1 cellular context compared by ENCODE assay signal in genomic region chr10:132868995-132869394, GRCh38.
TF ChIP-seq lines count a peak whose summit lies in the region.

No MANE protein-coding gene starts in this region.

TF ChIP-seq in GM23338, 12 proteins besides CTCF, POLR2A, EP300 and RAD21:
- TF ChIP-seq, protein P1, sequence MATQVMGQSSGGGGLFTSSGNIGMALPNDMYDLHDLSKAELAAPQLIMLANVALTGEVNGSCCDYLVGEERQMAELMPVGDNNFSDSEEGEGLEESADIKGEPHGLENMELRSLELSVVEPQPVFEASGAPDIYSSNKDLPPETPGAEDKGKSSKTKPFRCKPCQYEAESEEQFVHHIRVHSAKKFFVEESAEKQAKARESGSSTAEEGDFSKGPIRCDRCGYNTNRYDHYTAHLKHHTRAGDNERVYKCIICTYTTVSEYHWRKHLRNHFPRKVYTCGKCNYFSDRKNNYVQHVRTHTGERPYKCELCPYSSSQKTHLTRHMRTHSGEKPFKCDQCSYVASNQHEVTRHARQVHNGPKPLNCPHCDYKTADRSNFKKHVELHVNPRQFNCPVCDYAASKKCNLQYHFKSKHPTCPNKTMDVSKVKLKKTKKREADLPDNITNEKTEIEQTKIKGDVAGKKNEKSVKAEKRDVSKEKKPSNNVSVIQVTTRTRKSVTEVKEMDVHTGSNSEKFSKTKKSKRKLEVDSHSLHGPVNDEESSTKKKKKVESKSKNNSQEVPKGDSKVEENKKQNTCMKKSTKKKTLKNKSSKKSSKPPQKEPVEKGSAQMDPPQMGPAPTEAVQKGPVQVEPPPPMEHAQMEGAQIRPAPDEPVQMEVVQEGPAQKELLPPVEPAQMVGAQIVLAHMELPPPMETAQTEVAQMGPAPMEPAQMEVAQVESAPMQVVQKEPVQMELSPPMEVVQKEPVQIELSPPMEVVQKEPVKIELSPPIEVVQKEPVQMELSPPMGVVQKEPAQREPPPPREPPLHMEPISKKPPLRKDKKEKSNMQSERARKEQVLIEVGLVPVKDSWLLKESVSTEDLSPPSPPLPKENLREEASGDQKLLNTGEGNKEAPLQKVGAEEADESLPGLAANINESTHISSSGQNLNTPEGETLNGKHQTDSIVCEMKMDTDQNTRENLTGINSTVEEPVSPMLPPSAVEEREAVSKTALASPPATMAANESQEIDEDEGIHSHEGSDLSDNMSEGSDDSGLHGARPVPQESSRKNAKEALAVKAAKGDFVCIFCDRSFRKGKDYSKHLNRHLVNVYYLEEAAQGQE (IDR thresholded peaks at IDR 0.05; ENCODE audit: unreplicated experiment) = no peak
- TF ChIP-seq STAT1 (IDR thresholded peaks at IDR 0.05; ENCODE audit: unreplicated experiment) = no peak
- no peak for TF ChIP-seq EZH2phosphoT487 (IDR thresholded peaks at IDR 0.05; ENCODE audit: unreplicated experiment)
- TF ChIP-seq ZNF331 (CRISPR knock-in tag; IDR thresholded peaks at IDR 0.05; ENCODE audit: low read depth) = no peak
- TF ChIP-seq EZH2 (IDR thresholded peaks at IDR 0.05; ENCODE audit: low read depth, unreplicated experiment) = no peak
- TF ChIP-seq ZNF462 (CRISPR knock-in tag; IDR thresholded peaks at IDR 0.05) = no peak
- TF ChIP-seq POLR2AphosphoS5 (IDR thresholded peaks at IDR 0.05; ENCODE audit: low read depth) = no peak
- TF ChIP-seq NANOG (IDR thresholded peaks at IDR 0.05; ENCODE audit: borderline replicate concordance) = no peak
- TF ChIP-seq, protein P2, sequence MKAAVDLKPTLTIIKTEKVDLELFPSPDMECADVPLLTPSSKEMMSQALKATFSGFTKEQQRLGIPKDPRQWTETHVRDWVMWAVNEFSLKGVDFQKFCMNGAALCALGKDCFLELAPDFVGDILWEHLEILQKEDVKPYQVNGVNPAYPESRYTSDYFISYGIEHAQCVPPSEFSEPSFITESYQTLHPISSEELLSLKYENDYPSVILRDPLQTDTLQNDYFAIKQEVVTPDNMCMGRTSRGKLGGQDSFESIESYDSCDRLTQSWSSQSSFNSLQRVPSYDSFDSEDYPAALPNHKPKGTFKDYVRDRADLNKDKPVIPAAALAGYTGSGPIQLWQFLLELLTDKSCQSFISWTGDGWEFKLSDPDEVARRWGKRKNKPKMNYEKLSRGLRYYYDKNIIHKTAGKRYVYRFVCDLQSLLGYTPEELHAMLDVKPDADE (IDR thresholded peaks at IDR 0.05) = no peak
- TF ChIP-seq JUNB (IDR thresholded peaks at IDR 0.05; ENCODE audit: unreplicated experiment) = no peak
- no peak for TF ChIP-seq ZNF114 (CRISPR knock-in tag; IDR thresholded peaks at IDR 0.05)
- TF ChIP-seq CREB1 (CRISPR knock-in tag; IDR thresholded peaks at IDR 0.05; ENCODE audit: low read depth) = no peak
TF ChIP-seq in GM23338: peak in this region for 0.
